ENCODE assay signal across 10 cellular contexts in genomic region chr9:89721971-89722530, GRCh38.
"Had no signal": no experiment of that assay in that cellular context is flagged by ENCODE, and none has a peak within 500 bp of the region (broad histone marks: within the 10 kb centered on the region; RNA-seq: fewer than 3 reads in every experiment).

No MANE protein-coding gene starts in this region.

- DNase-seq: activated CD4-positive, CD25-positive, alpha-beta regulatory T cell treated with anti-CD3 and anti-CD28 coated beads, Interleukin-2, amount 50 U/mL, for 72 hours; activated gamma-delta T cell; colonic mucosa; left cardiac atrium; stimulated activated naive B cell treated with anti-CD40 and anti-IgM and Interleukin-4, amounts not matched to agents 10 μg/mL and 1 μg/mL and 100 μg/mL, for 72 hours; T1000; tibial artery had no signal

- ATAC-seq: stimulated activated naive B cell treated with anti-CD40 and anti-IgM and Interleukin-4, amounts not matched to agents 10 μg/mL and 1 μg/mL and 100 μg/mL, for 72 hours had no signal

- H3K27ac ChIP-seq: ascending aorta, colonic mucosa, esophagus muscularis mucosa, tibial artery had no signal

- H3K27me3 ChIP-seq: ascending aorta, colonic mucosa, esophagus muscularis mucosa, tibial artery had no signal

- H3K9me3 ChIP-seq: colonic mucosa, tibial artery had no signal

- H3K4me3 ChIP-seq: ascending aorta, colonic mucosa, esophagus muscularis mucosa, lung, tibial artery had no signal

- H3K36me3 ChIP-seq: ascending aorta, colonic mucosa, esophagus muscularis mucosa, tibial artery had no signal

- H3K4me1 ChIP-seq: ascending aorta, colonic mucosa, esophagus muscularis mucosa, tibial artery had no signal
